8 cellular contexts compared by ENCODE assay signal in genomic region chr11:95241673-95242072, GRCh38. TPM values are rescaled to one million over a fixed set of nuclear protein-coding genes. Genes with fewer than 3 reads are reported as not detected.
DNase-seq lines count a peak whose midpoint lies in the region; ATAC-seq and TF ChIP-seq lines count a peak whose summit lies in the region.

No MANE protein-coding gene starts in this region.

- peak overlapping the region; percentile 67 for H3K4me2 ChIP-seq in DOHH2 (ENCODE audit: low read length)

- no peaks in the 10 kb centered on the region for H3F3A ChIP-seq in DOHH2 (ENCODE audit: control insufficient read depth, insufficient read depth)

- no peaks in the 10 kb centered on the region for H3K79me2 ChIP-seq in DOHH2 (ENCODE audit: control insufficient read depth, low read length)

- no peak for TF ChIP-seq CTCF in DOHH2 (IDR thresholded peaks at IDR 0.05; ENCODE audit: low read depth, low read length, poor library complexity, severe bottlenecking)
- TF ChIP-seq CTCF in heart right ventricle (IDR thresholded peaks at IDR 0.05): no peak

- H3K4me1 ChIP-seq in DOHH2 (ENCODE audit: control insufficient read depth, low read length): peaks cover 18% of the 10 kb centered on the region
- peaks cover 0 to 29% (median 0%) of the 10 kb centered on the region in 9 donors for H3K4me1 ChIP-seq in heart right ventricle

- no peaks in the 10 kb centered on the region for H3K36me3 Mint-ChIP-seq in activated T-cell treated with anti-CD3 and anti-CD28 coated beads, Interleukin-2, amount 50 U/mL, for 24 hours (ENCODE audit: low read depth)

- WGBS in heart right ventricle, 2 donors: 59 to 65% methylated on average over 5 of the region's 5 CpGs

- no peak overlapping the region for H3K4me3 Mint-ChIP-seq in activated T-cell treated with anti-CD3 and anti-CD28 coated beads, Interleukin-2, amount 50 U/mL, for 24 hours

- intact Hi-C loops in heart right ventricle (cut with DNase I): no loop called here

- no peaks in the 10 kb centered on the region for H3K9me3 Mint-ChIP-seq in activated T-cell treated with anti-CD3 and anti-CD28 coated beads, Interleukin-2, amount 50 U/mL, for 24 hours

- H3K9me3 ChIP-seq in DOHH2 (ENCODE audit: control insufficient read depth, insufficient read depth, low read length) (no peaks in the 10 kb centered on the region), heart right ventricle (no peaks in the 10 kb centered on the region)

- H3K27me3 ChIP-seq in DOHH2 (ENCODE audit: control insufficient read depth, low read length) (no peaks in the 10 kb centered on the region), heart right ventricle (no peaks in the 10 kb centered on the region)

- H3K36me3 ChIP-seq in DOHH2 (ENCODE audit: control insufficient read depth, low read length) (no peaks in the 10 kb centered on the region), heart right ventricle (no peaks in the 10 kb centered on the region)

- ATAC-seq in GM21367 (IDR thresholded peaks at IDR 0.05; ENCODE audit: unreplicated experiment): peak; percentile 58
- peak; percentile 77 for ATAC-seq in HG03378 (IDR thresholded peaks at IDR 0.05; ENCODE audit: unreplicated experiment)
- peak in 6 of 8 donors; percentile 41 to 65 (median 52) for ATAC-seq in heart right ventricle

- H3K27ac ChIP-seq in DOHH2 (ENCODE audit: low read depth, low read length) (no peak overlapping the region), heart right ventricle (peak overlapping the region in 5 of 10 donors; percentile 1 to 72 (median 9))

- peak overlapping the region; percentile 58 for H3K4me3 ChIP-seq in DOHH2 (ENCODE audit: low read length)
- H3K4me3 ChIP-seq in heart right ventricle: peak overlapping the region in 1 of 10 donors; percentile 23

- no peaks in the 10 kb centered on the region for H3K9me2 ChIP-seq in DOHH2 (replicated peaks; ENCODE audit: control insufficient read depth, low read length)

- no peaks in the 10 kb centered on the region for H3K27me3 Mint-ChIP-seq in activated T-cell treated with anti-CD3 and anti-CD28 coated beads, Interleukin-2, amount 50 U/mL, for 24 hours

- DNase-seq in heart right ventricle (no peak), NCI-H510A (lab: John Stamatoyannopoulos, UW) (no peak)
- DNase-seq in activated effector memory CD4-positive, alpha-beta T cell treated with Interleukin-2 at 50 U/mL for 16 hours: no peak
- DNase-seq in stimulated activated CD4-positive, alpha-beta T cell treated with anti-CD3 and anti-CD28 coated beads, Interleukin-4, amount 100 ng/mL, for 24 hours: no peak
- DNase-seq in activated T-cell treated with anti-CD3 and anti-CD28 coated beads, Interleukin-2, amount 50 U/mL, for 24 hours: no peak

- no peaks in the 10 kb centered on the region for H4K20me1 ChIP-seq in DOHH2 (ENCODE audit: control insufficient read depth, insufficient read depth, low read depth, low read length)

- H3K4me1 Mint-ChIP-seq in activated T-cell treated with anti-CD3 and anti-CD28 coated beads, Interleukin-2, amount 50 U/mL, for 24 hours (ENCODE audit: low read depth): peaks cover 13% of the 10 kb centered on the region

- H3K27ac Mint-ChIP-seq in activated T-cell treated with anti-CD3 and anti-CD28 coated beads, Interleukin-2, amount 50 U/mL, for 24 hours: no peak overlapping the region

RNA-seq across cellular contexts. Expression of gene SESN3, which starts 10.7 kb away (rescaled TPM):
- 10 to 100 TPM in 6 of 10 donors, 1 to 10 TPM in 4; 2.6 to 15.4 (median 10.2) TPM for total RNA-seq in heart right ventricle
- 1 to 10 TPM in 1 of 2 donors, under 1 TPM in 1; 0.65 to 1.4 TPM for polyA plus RNA-seq in heart right ventricle
